29 cellular contexts compared by ENCODE assay signal in genomic region chr12:117309276-117309885, GRCh38. TPM values are rescaled to one million over a fixed set of nuclear protein-coding genes. Genes with fewer than 3 reads are reported as not detected.
"Had no signal": no experiment of that assay in that cellular context is flagged by ENCODE, and none has a peak within 500 bp of the region (broad histone marks: within the 10 kb centered on the region; RNA-seq: fewer than 3 reads in every experiment).

No MANE protein-coding gene starts in this region.

- DNase-seq: activated CD4-positive, alpha-beta memory T cell treated with anti-CD3 and anti-CD28 coated beads for 36 hours; activated CD4-positive, alpha-beta T cell treated with anti-CD3 and anti-CD28 coated beads, Interleukin-2, amount 10 ng/mL, durations not matched to agents 7 days and 5 days; activated CD4-positive, CD25-positive, alpha-beta regulatory T cell; activated CD8-positive, alpha-beta memory T cell treated with anti-CD3 and anti-CD28 coated beads for 24 hours; activated effector memory CD4-positive, alpha-beta T cell treated with anti-CD3 and anti-CD28 coated beads, Interleukin-2, amount 50 U/mL, for 16 hours; activated naive CD4-positive, alpha-beta T cell treated with Interleukin-2 at 50 U/mL for 16 hours; activated naive CD8-positive, alpha-beta T cell treated with anti-CD3 and anti-CD28 coated beads, Interleukin-2, amount 50 U/mL, for 24 hours; activated T-cell treated with anti-CD3 and anti-CD28 coated beads, Interleukin-2, amount 50 U/mL, for 4 hours; amniotic stem cell; body of pancreas; MG63; MV-4-11; NCI-H1105; NCI-H1436; NCI-H1694 treated with DMSO at 0.1 percent for 48 hours; NCI-H2029 treated with DMSO at 0.1 percent for 48 hours; NCI-H2227 treated with DMSO at 0.1 percent for 48 hours; NCI-H446 treated with DMSO at 0.1 percent for 48 hours; NCI-H524 treated with DMSO at 0.1 percent for 48 hours; NCI-H82; Peyer's patch; Right ventricle myocardium superior; SJCRH30 had no signal

- H3K9me3 Mint-ChIP-seq: activated CD4-positive, alpha-beta memory T cell treated with anti-CD3 and anti-CD28 coated beads for 36 hours; activated CD4-positive, alpha-beta T cell treated with anti-CD3 and anti-CD28 coated beads, Interleukin-2, amount 10 ng/mL, durations not matched to agents 7 days and 5 days; activated T-cell treated with anti-CD3 and anti-CD28 coated beads, Interleukin-2, amount 50 U/mL, for 4 hours; T-helper 1 cell treated with Interleukin-12 subunit alpha and Interleukin-12 subunit beta and Interleukin-4 antibody, amounts not matched to agents 30 μg/mL and 1 μg/mL, for 36 hours had no signal

- H3K4me3 ChIP-seq: ascending aorta, body of pancreas, MG63, Peyer's patch, SJCRH30 had no signal

- H3K27ac Mint-ChIP-seq: activated CD4-positive, alpha-beta memory T cell treated with anti-CD3 and anti-CD28 coated beads for 36 hours; activated CD4-positive, alpha-beta T cell treated with anti-CD3 and anti-CD28 coated beads, Interleukin-2, amount 10 ng/mL, durations not matched to agents 7 days and 5 days; activated naive CD8-positive, alpha-beta T cell treated with anti-CD3 and anti-CD28 coated beads, Interleukin-2, amount 50 U/mL, for 24 hours; IgD-negative memory B cell; T-helper 1 cell treated with Interleukin-12 subunit alpha and Interleukin-12 subunit beta and Interleukin-4 antibody, amounts not matched to agents 30 μg/mL and 1 μg/mL, for 36 hours had no signal

- H3K4me1 ChIP-seq: ascending aorta, body of pancreas, Peyer's patch, SJCRH30 had no signal

- H3K36me3 ChIP-seq: ascending aorta, MG63, Peyer's patch had no signal

- H3K27ac ChIP-seq: ascending aorta, body of pancreas, KMS-11, Peyer's patch, RWPE1, SJCRH30 had no signal

- ATAC-seq: activated naive CD4-positive, alpha-beta T cell treated with anti-CD3 and anti-CD28 coated beads, Interleukin-2, amount 50 U/mL, for 72 hours; activated naive CD8-positive, alpha-beta T cell treated with anti-CD3 and anti-CD28 coated beads, Interleukin-2, amount 50 U/mL, for 24 hours; activated T-cell treated with anti-CD3 and anti-CD28 coated beads, Interleukin-2, amount 50 U/mL, for 4 hours; body of pancreas had no signal

- H3K4me3 Mint-ChIP-seq: activated CD4-positive, alpha-beta memory T cell treated with anti-CD3 and anti-CD28 coated beads for 36 hours; activated CD4-positive, alpha-beta T cell treated with anti-CD3 and anti-CD28 coated beads, Interleukin-2, amount 10 ng/mL, durations not matched to agents 7 days and 5 days; activated naive CD8-positive, alpha-beta T cell treated with anti-CD3 and anti-CD28 coated beads, Interleukin-2, amount 50 U/mL, for 24 hours; activated T-cell treated with anti-CD3 and anti-CD28 coated beads, Interleukin-2, amount 50 U/mL, for 4 hours; IgD-negative memory B cell; T-helper 1 cell treated with Interleukin-12 subunit alpha and Interleukin-12 subunit beta and Interleukin-4 antibody, amounts not matched to agents 30 μg/mL and 1 μg/mL, for 36 hours had no signal

- H3K4me1 Mint-ChIP-seq: activated CD4-positive, alpha-beta T cell treated with anti-CD3 and anti-CD28 coated beads, Interleukin-2, amount 10 ng/mL, durations not matched to agents 7 days and 5 days; activated naive CD8-positive, alpha-beta T cell treated with anti-CD3 and anti-CD28 coated beads, Interleukin-2, amount 50 U/mL, for 24 hours; IgD-negative memory B cell had no signal

- H3K27me3 Mint-ChIP-seq: activated CD4-positive, alpha-beta memory T cell treated with anti-CD3 and anti-CD28 coated beads for 36 hours; activated CD4-positive, alpha-beta T cell treated with anti-CD3 and anti-CD28 coated beads, Interleukin-2, amount 10 ng/mL, durations not matched to agents 7 days and 5 days; IgD-negative memory B cell had no signal

- H3K27me3 ChIP-seq: ascending aorta, body of pancreas, MG63, Peyer's patch, SJCRH30 had no signal

- H3K9me3 ChIP-seq: ascending aorta, body of pancreas, MG63, Peyer's patch, SJCRH30 had no signal

- H3K36me3 Mint-ChIP-seq: activated CD4-positive, alpha-beta memory T cell treated with anti-CD3 and anti-CD28 coated beads for 36 hours; activated naive CD4-positive, alpha-beta T cell treated with anti-CD3 and anti-CD28 coated beads, Interleukin-2, amount 50 U/mL, for 72 hours; IgD-negative memory B cell had no signal

RNA-seq across cellular contexts. Expression of gene NOS1, which starts 52.0 kb away (rescaled TPM):
- total RNA-seq: activated CD4-positive, alpha-beta memory T cell treated with anti-CD3 and anti-CD28 coated beads for 36 hours; activated CD4-positive, alpha-beta T cell treated with anti-CD3 and anti-CD28 coated beads, Interleukin-2, amount 10 ng/mL, durations not matched to agents 7 days and 5 days had no signal
